In genomic region chr12:68686595-68687521, GRCh38 we compare ENCODE assay signal across 1 cellular context.
TF ChIP-seq lines count a peak whose summit lies in the region.

Gene NUP107 (plus strand): TSS chr12:68686978. CDS start chr12:68687066, 88 bp downstream.

TF ChIP-seq in K562, 482 proteins besides CTCF, POLR2A, EP300 and RAD21 (continued from another document and continues in another):
- TF ChIP-seq ZBTB43 (CRISPR knock-in tag; IDR thresholded peaks at IDR 0.05) (no peak), ARID3B (CRISPR knock-in tag; IDR thresholded peaks at IDR 0.05; ENCODE audit: borderline replicate concordance) (no peak), ARID1B (IDR thresholded peaks at IDR 0.05) (peak; percentile 90), MAFG (tag; conservative IDR thresholded peaks at IDR 0.05) (peak; percentile 51), CBFB (CRISPR knock-in tag; IDR thresholded peaks at IDR 0.05) (peak; percentile 70; the same call in 1 of the 2 replicates), FOXM1 (IDR thresholded peaks at IDR 0.05; ENCODE audit: low read depth) (no peak), FOXM1 (CRISPR knock-in tag; IDR thresholded peaks at IDR 0.05; ENCODE audit: low read depth) (0 out of 2 replicates have a peak, but pooled peaks have one; percentile 47), STAT5B (CRISPR knock-in tag; IDR thresholded peaks at IDR 0.05) (no peak), ATF6 (CRISPR knock-in tag; IDR thresholded peaks at IDR 0.05) (no peak), ZBTB12 (CRISPR knock-in tag; IDR thresholded peaks at IDR 0.05) (peak; percentile 41; the same call in 1 of the 2 replicates), PURB (CRISPR knock-in tag; IDR thresholded peaks at IDR 0.05; ENCODE audit: low read depth) (no peak), RBBP5 (IDR thresholded peaks at IDR 0.05; ENCODE audit: borderline replicate concordance, insufficient read depth, low read length, poor library complexity, severe bottlenecking) (peak; percentile 91), SP2 (IDR thresholded peaks at IDR 0.05; ENCODE audit: extremely low read depth, low read depth, low read length, poor library complexity, severe bottlenecking) (no peak), PRPF4 (IDR thresholded peaks at IDR 0.05; ENCODE audit: insufficient read depth, low read depth, low read length, poor library complexity, severe bottlenecking) (no peak), GTF2E2 (tag; IDR thresholded peaks at IDR 0.05) (peak; percentile 96), NFE2L1 (tag; IDR thresholded peaks at IDR 0.05; ENCODE audit: borderline replicate concordance, low read depth) (no peak), ZNF551 (CRISPR knock-in tag; IDR thresholded peaks at IDR 0.05) (no peak), NR2F6 (CRISPR knock-in tag; IDR thresholded peaks at IDR 0.05) (no peak), WHSC1 (IDR thresholded peaks at IDR 0.05; ENCODE audit: low read length) (no peak), RFX7 (CRISPR knock-in tag; IDR thresholded peaks at IDR 0.05) (no peak), RCOR1 (IDR thresholded peaks at IDR 0.05; ENCODE audit: borderline replicate concordance in 1 of 2, low read depth in 2 of 2, low read length in 2 of 2) (peak in 1 of 2 experiments; percentile 50; a peak in 1 of 4 replicates), SREBF1 (IDR thresholded peaks at IDR 0.05; ENCODE audit: borderline replicate concordance, low read depth, low read length) (peak; percentile 93), ZNF444 (CRISPR knock-in tag; IDR thresholded peaks at IDR 0.05) (no peak), FOXK2 (conservative IDR thresholded peaks at IDR 0.05 in 1 of 2, IDR thresholded peaks at IDR 0.05 in 1 of 2; ENCODE audit: low read depth in 2 of 2) (peak; percentile 75 to 90), ETV5 (CRISPR knock-in tag; IDR thresholded peaks at IDR 0.05; ENCODE audit: low read depth) (peak; percentile 86; the same call in 1 of the 2 replicates), MXD1 (CRISPR knock-in tag; IDR thresholded peaks at IDR 0.05; ENCODE audit: borderline replicate concordance, poor library complexity, severe bottlenecking) (no peak), SRSF1 (IDR thresholded peaks at IDR 0.05; ENCODE audit: low read depth, low read length) (no peak), ZNF431 (CRISPR knock-in tag; IDR thresholded peaks at IDR 0.05) (no peak), ZBTB2 (IDR thresholded peaks at IDR 0.05) (peak; percentile 97), XRCC5 (IDR thresholded peaks at IDR 0.05; ENCODE audit: low read depth, low read length) (no peak), MCM5 (IDR thresholded peaks at IDR 0.05; ENCODE audit: low read depth) (no peak), ZBTB1 (CRISPR knock-in tag; IDR thresholded peaks at IDR 0.05; ENCODE audit: borderline replicate concordance, low read depth) (peak; percentile 87), ARHGAP35 (IDR thresholded peaks at IDR 0.05; ENCODE audit: partially characterized antibody) (no peak), HNRNPK (IDR thresholded peaks at IDR 0.05; ENCODE audit: low read depth, low read length, poor library complexity, severe bottlenecking) (no peak), POLR3A (IDR thresholded peaks at IDR 0.05; ENCODE audit: borderline replicate concordance, extremely low read depth, insufficient read depth, insufficient read length) (no peak), CHD4 (IDR thresholded peaks at IDR 0.05; ENCODE audit: insufficient read depth, insufficient replicate concordance, low read depth, low read length, poor library complexity, severe bottlenecking) (no peak), ETV6 (IDR thresholded peaks at IDR 0.05; ENCODE audit: borderline replicate concordance in 1 of 2, low read depth in 2 of 2, low read length in 1 of 2) (no peak; a peak in 1 of 4 replicates), ETV6 (CRISPR knock-in tag; IDR thresholded peaks at IDR 0.05; ENCODE audit: borderline replicate concordance) (no peak), FOXA3 (CRISPR knock-in tag; conservative IDR thresholded peaks at IDR 0.05 in 1 of 2, IDR thresholded peaks at IDR 0.05 in 1 of 2) (no peak; a peak in 1 of 4 replicates)
- TF ChIP-seq, protein P1, sequence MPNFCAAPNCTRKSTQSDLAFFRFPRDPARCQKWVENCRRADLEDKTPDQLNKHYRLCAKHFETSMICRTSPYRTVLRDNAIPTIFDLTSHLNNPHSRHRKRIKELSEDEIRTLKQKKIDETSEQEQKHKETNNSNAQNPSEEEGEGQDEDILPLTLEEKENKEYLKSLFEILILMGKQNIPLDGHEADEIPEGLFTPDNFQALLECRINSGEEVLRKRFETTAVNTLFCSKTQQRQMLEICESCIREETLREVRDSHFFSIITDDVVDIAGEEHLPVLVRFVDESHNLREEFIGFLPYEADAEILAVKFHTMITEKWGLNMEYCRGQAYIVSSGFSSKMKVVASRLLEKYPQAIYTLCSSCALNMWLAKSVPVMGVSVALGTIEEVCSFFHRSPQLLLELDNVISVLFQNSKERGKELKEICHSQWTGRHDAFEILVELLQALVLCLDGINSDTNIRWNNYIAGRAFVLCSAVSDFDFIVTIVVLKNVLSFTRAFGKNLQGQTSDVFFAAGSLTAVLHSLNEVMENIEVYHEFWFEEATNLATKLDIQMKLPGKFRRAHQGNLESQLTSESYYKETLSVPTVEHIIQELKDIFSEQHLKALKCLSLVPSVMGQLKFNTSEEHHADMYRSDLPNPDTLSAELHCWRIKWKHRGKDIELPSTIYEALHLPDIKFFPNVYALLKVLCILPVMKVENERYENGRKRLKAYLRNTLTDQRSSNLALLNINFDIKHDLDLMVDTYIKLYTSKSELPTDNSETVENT (CRISPR knock-in tag; IDR thresholded peaks at IDR 0.05), result peak; percentile 68; the same call in 1 of the 2 replicates
- TF ChIP-seq, protein P2, sequence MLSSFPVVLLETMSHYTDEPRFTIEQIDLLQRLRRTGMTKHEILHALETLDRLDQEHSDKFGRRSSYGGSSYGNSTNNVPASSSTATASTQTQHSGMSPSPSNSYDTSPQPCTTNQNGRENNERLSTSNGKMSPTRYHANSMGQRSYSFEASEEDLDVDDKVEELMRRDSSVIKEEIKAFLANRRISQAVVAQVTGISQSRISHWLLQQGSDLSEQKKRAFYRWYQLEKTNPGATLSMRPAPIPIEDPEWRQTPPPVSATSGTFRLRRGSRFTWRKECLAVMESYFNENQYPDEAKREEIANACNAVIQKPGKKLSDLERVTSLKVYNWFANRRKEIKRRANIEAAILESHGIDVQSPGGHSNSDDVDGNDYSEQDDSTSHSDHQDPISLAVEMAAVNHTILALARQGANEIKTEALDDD (IDR thresholded peaks at IDR 0.05), result peak; percentile 43
- TF ChIP-seq, protein P3, sequence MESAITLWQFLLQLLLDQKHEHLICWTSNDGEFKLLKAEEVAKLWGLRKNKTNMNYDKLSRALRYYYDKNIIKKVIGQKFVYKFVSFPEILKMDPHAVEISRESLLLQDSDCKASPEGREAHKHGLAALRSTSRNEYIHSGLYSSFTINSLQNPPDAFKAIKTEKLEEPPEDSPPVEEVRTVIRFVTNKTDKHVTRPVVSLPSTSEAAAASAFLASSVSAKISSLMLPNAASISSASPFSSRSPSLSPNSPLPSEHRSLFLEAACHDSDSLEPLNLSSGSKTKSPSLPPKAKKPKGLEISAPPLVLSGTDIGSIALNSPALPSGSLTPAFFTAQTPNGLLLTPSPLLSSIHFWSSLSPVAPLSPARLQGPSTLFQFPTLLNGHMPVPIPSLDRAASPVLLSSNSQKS (CRISPR knock-in tag; IDR thresholded peaks at IDR 0.05), result no peak
- TF ChIP-seq, protein P4, sequence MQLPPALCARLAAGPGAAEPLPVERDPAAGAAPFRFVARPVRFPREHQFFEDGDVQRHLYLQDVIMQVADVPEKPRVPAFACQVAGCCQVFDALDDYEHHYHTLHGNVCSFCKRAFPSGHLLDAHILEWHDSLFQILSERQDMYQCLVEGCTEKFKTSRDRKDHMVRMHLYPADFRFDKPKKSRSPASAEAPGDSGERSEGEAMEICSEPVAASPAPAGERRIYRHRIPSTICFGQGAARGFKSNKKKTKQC (CRISPR knock-in tag; IDR thresholded peaks at IDR 0.05), result peak; percentile 68; the same call in 1 of the 2 replicates
- TF ChIP-seq, protein P5, sequence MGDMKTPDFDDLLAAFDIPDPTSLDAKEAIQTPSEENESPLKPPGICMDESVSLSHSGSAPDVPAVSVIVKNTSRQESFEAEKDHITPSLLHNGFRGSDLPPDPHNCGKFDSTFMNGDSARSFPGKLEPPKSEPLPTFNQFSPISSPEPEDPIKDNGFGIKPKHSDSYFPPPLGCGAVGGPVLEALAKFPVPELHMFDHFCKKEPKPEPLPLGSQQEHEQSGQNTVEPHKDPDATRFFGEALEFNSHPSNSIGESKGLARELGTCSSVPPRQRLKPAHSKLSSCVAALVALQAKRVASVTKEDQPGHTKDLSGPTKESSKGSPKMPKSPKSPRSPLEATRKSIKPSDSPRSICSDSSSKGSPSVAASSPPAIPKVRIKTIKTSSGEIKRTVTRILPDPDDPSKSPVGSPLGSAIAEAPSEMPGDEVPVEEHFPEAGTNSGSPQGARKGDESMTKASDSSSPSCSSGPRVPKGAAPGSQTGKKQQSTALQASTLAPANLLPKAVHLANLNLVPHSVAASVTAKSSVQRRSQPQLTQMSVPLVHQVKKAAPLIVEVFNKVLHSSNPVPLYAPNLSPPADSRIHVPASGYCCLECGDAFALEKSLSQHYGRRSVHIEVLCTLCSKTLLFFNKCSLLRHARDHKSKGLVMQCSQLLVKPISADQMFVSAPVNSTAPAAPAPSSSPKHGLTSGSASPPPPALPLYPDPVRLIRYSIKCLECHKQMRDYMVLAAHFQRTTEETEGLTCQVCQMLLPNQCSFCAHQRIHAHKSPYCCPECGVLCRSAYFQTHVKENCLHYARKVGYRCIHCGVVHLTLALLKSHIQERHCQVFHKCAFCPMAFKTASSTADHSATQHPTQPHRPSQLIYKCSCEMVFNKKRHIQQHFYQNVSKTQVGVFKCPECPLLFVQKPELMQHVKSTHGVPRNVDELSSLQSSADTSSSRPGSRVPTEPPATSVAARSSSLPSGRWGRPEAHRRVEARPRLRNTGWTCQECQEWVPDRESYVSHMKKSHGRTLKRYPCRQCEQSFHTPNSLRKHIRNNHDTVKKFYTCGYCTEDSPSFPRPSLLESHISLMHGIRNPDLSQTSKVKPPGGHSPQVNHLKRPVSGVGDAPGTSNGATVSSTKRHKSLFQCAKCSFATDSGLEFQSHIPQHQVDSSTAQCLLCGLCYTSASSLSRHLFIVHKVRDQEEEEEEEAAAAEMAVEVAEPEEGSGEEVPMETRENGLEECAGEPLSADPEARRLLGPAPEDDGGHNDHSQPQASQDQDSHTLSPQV (IDR thresholded peaks at IDR 0.05), result no peak
